In genomic region chr3:45171283-45171682, GRCh38 we compare ENCODE assay signal across 19 cellular contexts. TPM values are rescaled to one million over a fixed set of nuclear protein-coding genes. Genes with fewer than 3 reads are reported as not detected.
DNase-seq lines count a peak whose midpoint lies in the region; ATAC-seq, FAIRE-seq and TF ChIP-seq lines count a peak whose summit lies in the region.
"Had no signal": no experiment of that assay in that cellular context is flagged by ENCODE, and none has a peak within 500 bp of the region (broad histone marks: within the 10 kb centered on the region; RNA-seq: fewer than 3 reads in every experiment).

No MANE protein-coding gene starts in this region.

- H3K9ac ChIP-seq in K562 (ENCODE audit: insufficient read depth in 1 of 2, low read depth in 2 of 2, low read length in 2 of 2) (peak overlapping the region in 1 of 2 experiments; percentile 29; a peak in 1 of 4 replicates), mesenchymal stem cell (ENCODE audit: low read length) (no peak overlapping the region)

- FAIRE-seq in K562 (lab: Jason Lieb, UNC), result peak; percentile 11
- FAIRE-seq: GM19239 had no signal

- no peak overlapping the region for H3K4me2 ChIP-seq in K562 (ENCODE audit: insufficient read depth, low read length)
- H3K4me2 ChIP-seq in mesenchymal stem cell (ENCODE audit: low read length, poor library complexity, severe bottlenecking), result no peak overlapping the region

- no peak overlapping the region for H2BK120ac ChIP-seq in mesenchymal stem cell (ENCODE audit: low read depth, low read length)

- peaks cover 4% of the 10 kb centered on the region for H3K9me1 ChIP-seq in K562 (ENCODE audit: control insufficient read depth, insufficient read depth, low read length)

- ATAC-seq in K562, result peak; percentile 56
- no peak for ATAC-seq in GM19397 (IDR thresholded peaks at IDR 0.05; ENCODE audit: unreplicated experiment)

- no peak overlapping the region for H2BK5ac ChIP-seq in mesenchymal stem cell (ENCODE audit: low read depth, low read length, poor library complexity, severe bottlenecking)

- H3K18ac ChIP-seq in mesenchymal stem cell (ENCODE audit: low read depth in 1 of 2, low read length in 2 of 2), result peak overlapping the region in 1 of 2 experiments; percentile 11

- no peaks in the 10 kb centered on the region for H3K79me1 ChIP-seq in mesenchymal stem cell (replicated peaks; ENCODE audit: low read length, poor library complexity, severe bottlenecking)

- H3K4ac ChIP-seq in mesenchymal stem cell (ENCODE audit: low read depth in 1 of 2, low read length in 2 of 2), result peak overlapping the region in 1 of 2 experiments; percentile 13

- intact Hi-C loops in K562 (cut with micrococcal nuclease), result loop anchor here (1.0 to 2.0 kb wide), 4 partner anchors 35 to 131 kb away; no protein-coding TSS in a partner anchor

- no peak for DNase-seq in GM13977 (ENCODE audit: low spot score)
- peak; percentile 52 for DNase-seq in M059J (ENCODE audit: low read depth)
- peak in 1 of 4 experiments; percentile 67 for DNase-seq in K562 (ENCODE audit: extremely low read depth in 1 of 4, low spot score in 3 of 4)
- DNase-seq in mesenchymal stem cell, result no peak
- DNase-seq in GM13976 (ENCODE audit: low spot score), result no peak
- DNase-seq in hippocampal formation (lab: John Stamatoyannopoulos, UW), result no peak
- DNase-seq: ACHN; AML-193; COR-L47; EL; NCI-H1105 treated with DMSO at 0.1 percent for 48 hours; NCI-H1694 treated with DMSO at 0.1 percent for 48 hours; NCI-H446; NCI-H69; NK-92 treated with Interleukin-12 subunit alpha and Interleukin-12 subunit beta, amount 100 ng/mL, for 24 hours had no signal

- no peaks in the 10 kb centered on the region for H4K20me1 ChIP-seq in K562 (replicated peaks; ENCODE audit: control insufficient read depth, insufficient read depth, low read length)

- peak overlapping the region in 1 of 2 experiments; percentile 60 for H2BK12ac ChIP-seq in mesenchymal stem cell (ENCODE audit: low read length in 2 of 2)

- H2AK5ac ChIP-seq in mesenchymal stem cell (ENCODE audit: low read length, severe bottlenecking), result peak overlapping the region; percentile 23

- no peak for TF ChIP-seq POLR2A in K562 (conservative IDR thresholded peaks at IDR 0.05)

- no peak overlapping the region for H2BK15ac ChIP-seq in mesenchymal stem cell (ENCODE audit: low read depth, poor library complexity, severe bottlenecking)

- no TSS peak for BruUV-seq in K562 (replicated peaks; lab: Mats Ljungman, UMichigan)

- no peak overlapping the region for H3K14ac ChIP-seq in mesenchymal stem cell (ENCODE audit: low read length in 2 of 2)

- H3K79me2 ChIP-seq in K562 (ENCODE audit: control insufficient read depth, insufficient read depth, low read length), result no peaks in the 10 kb centered on the region

- H3K23ac ChIP-seq in mesenchymal stem cell (ENCODE audit: low read length in 2 of 2), result no peak overlapping the region

- 44% methylated on average over 4 of the region's 4 CpGs for WGBS in K562 (ENCODE audit: insufficient coverage, low coverage, missing lambda C conversion rate)
- whole genome bisulfite sequencing in mesenchymal stem cell, result 50% methylated on average over 2 of the region's 4 CpGs

- no peak overlapping the region for H3K4me3 ChIP-seq in K562
- H3K4me3 ChIP-seq in mesenchymal stem cell (ENCODE audit: insufficient read depth in 1 of 2, low read depth in 1 of 2, low read length in 2 of 2), result no peak overlapping the region
- H3K4me3 ChIP-seq: HAP-1 had no signal

- TF ChIP-seq CTCF in GM13977 (IDR thresholded peaks at IDR 0.05; ENCODE audit: extremely low read depth, insufficient read depth, missing control alignments) (peak; percentile 10), K562 (IDR thresholded peaks at IDR 0.05 in 2 of 3, conservative IDR thresholded peaks at IDR 0.05 in 1 of 3; ENCODE audit: insufficient read depth in 2 of 3, low read depth in 1 of 3, low read length in 3 of 3) (peak; percentile 61 to 77 (median 69)), GM13976 (IDR thresholded peaks at IDR 0.05; ENCODE audit: borderline replicate concordance, control extremely low read depth, extremely low read depth, insufficient read depth, missing control alignments) (no peak)

- TF ChIP-seq RAD21 in K562 (CRISPR knock-in tag; conservative IDR thresholded peaks at IDR 0.05 in 1 of 2, IDR thresholded peaks at IDR 0.05 in 1 of 2), result peak; percentile 64 to 87

- POLR2A ChIA-PET in K562 (lab: Yijun Ruan, JAX), result interaction anchor here (0.6 to 1.2 kb wide), 5 partner anchors 10 to 131 kb away, joined by 3 to 5 read pairs (median 4); no protein-coding TSS in a partner anchor

- peak overlapping the region; percentile 32 for H4K8ac ChIP-seq in mesenchymal stem cell (ENCODE audit: low read length)

- H2AFZ ChIP-seq in K562 (ENCODE audit: low read depth, low read length) (peak overlapping the region; percentile 67), mesenchymal stem cell (ENCODE audit: low read depth, low read length) (no peak overlapping the region)

- H4K91ac ChIP-seq in mesenchymal stem cell (ENCODE audit: low read length), result no peak overlapping the region

- H3K27ac ChIP-seq in K562 (ENCODE audit: extremely low read depth, low read depth, low read length) (no peak overlapping the region), mesenchymal stem cell (ENCODE audit: low read length, poor library complexity, severe bottlenecking) (no peak overlapping the region)

- TF ChIP-seq EP300 in K562 (IDR thresholded peaks at IDR 0.05; ENCODE audit: low read length), result no peak

- in situ Hi-C loops in GM13977 (cut with MboI; ENCODE audit: low pct_unique_long_range_greater_than_20kb, low sequenced_read_pairs, unreplicated experiment), result no loop called here
- in situ Hi-C loops in K562 (cut with MboI), result no loop called here
- in situ Hi-C loops in GM13976 (cut with MboI; ENCODE audit: low sequenced_read_pairs, unreplicated experiment), result no loop called here

- no peaks in the 10 kb centered on the region for H3K27me3 ChIP-seq in K562 (ENCODE audit: control insufficient read depth in 2 of 2, insufficient read depth in 2 of 2, low read length in 2 of 2)
- no peaks in the 10 kb centered on the region for H3K27me3 ChIP-seq in mesenchymal stem cell (ENCODE audit: control insufficient read depth in 1 of 2, insufficient read depth in 1 of 2, low read length in 2 of 2)

- no peaks in the 10 kb centered on the region for H3K36me3 ChIP-seq in K562 (ENCODE audit: control insufficient read depth, insufficient read depth, low read length)
- H3K36me3 ChIP-seq in mesenchymal stem cell (ENCODE audit: control insufficient read depth in 1 of 2, insufficient read depth in 2 of 2, low read depth in 1 of 2, low read length in 2 of 2), result no peaks in the 10 kb centered on the region
- H3K36me3 ChIP-seq: HAP-1 had no signal

- peaks cover 9 to 51% of the 10 kb centered on the region in 2 experiments for H3K4me1 ChIP-seq in K562 (replicated peaks in 1 of 2; ENCODE audit: control insufficient read depth in 2 of 2, insufficient read depth in 2 of 2, low read length in 2 of 2)
- H3K4me1 ChIP-seq in mesenchymal stem cell (ENCODE audit: control insufficient read depth, insufficient read depth, low read depth, low read length), result peaks cover 12% of the 10 kb centered on the region

- CTCF ChIA-PET in K562 (lab: Yijun Ruan, JAX; ENCODE audit: low intra/inter-chr PET ratio), result interaction anchor here (0.7 to 2.2 kb wide), 4 partner anchors 128 to 134 kb away, joined by 4 to 20 read pairs (median 12); no protein-coding TSS in a partner anchor

- peaks cover 2% of the 10 kb centered on the region for H3K9me3 ChIP-seq in K562 (replicated peaks; ENCODE audit: control insufficient read depth, insufficient read depth, low read depth, low read length)
- no peaks in the 10 kb centered on the region for H3K9me3 ChIP-seq in mesenchymal stem cell (ENCODE audit: control insufficient read depth, low read length)
- H3K9me3 ChIP-seq: HAP-1 had no signal

RNA-seq across cellular contexts. Expression of gene CDCP1, which starts 25.1 kb away (rescaled TPM):
- total RNA-seq in M059J (2014; rRNA removed; shearing (Covaris generic)), result 23.7 and 33.5 TPM in 2 replicates
- 51.7 and 78.6 TPM in 2 replicates for total RNA-seq in K562 (2011; cell fraction: chromatin; rRNA removed; ENCODE audit: low replicate concordance)
- total RNA-seq in K562 (2011; cell fraction: nucleolus; rRNA removed), result 37.6 and 51.9 TPM in 2 replicates
- total RNA-seq in K562 (2011; cell fraction: nucleoplasm; rRNA removed), result 53.8 and 71.8 TPM in 2 replicates
- total RNA-seq in K562 (2014; rRNA removed) (5.2 and 6.4 TPM in 2 replicates), K562 (2014; rRNA removed; fragmentation: Illumina TruSeq; extraction: Trizol) (5.5 and 6.5 TPM in 2 replicates), K562 (2015; rRNA removed; fragmentation: Illumina TruSeq; extraction: Trizol) (5.0 and 5.1 TPM in 2 replicates), K562 (2021) (13.9 and 16.4 TPM in 2 replicates)
- polyA plus RNA-seq in K562 (2011; rRNA removed) (13.9 and 14.5 TPM in 2 replicates), K562 (2014; fragmentation: Illumina TruSeq; extraction: Trizol) (9.8 and 11.2 TPM in 2 replicates), K562 (2014; fragmentation: Nextera tagmentation; extraction: Ambion mirVana) (1 to 10 TPM; 3.9 to 4.8 TPM), K562 (2014; rRNA removed) (5.1 and 6.0 TPM in 2 replicates)
- 15.2 and 15.5 TPM in 2 replicates for polyA plus RNA-seq in K562 (2011; cell fraction: cytosol; rRNA removed)
- polyA plus RNA-seq in K562 (2011; cell fraction: nucleus; rRNA removed), result 13.1 and 19.9 TPM in 2 replicates
- polyA plus RNA-seq in K562 (2012), result 10.4 and 16.8 TPM in 2 replicates
- 18.4 and 20.2 TPM in 2 replicates for polyA minus RNA-seq in K562 (2011; rRNA and poly(A)+ RNA removed)
- polyA minus RNA-seq in K562 (2011; cell fraction: cytosol; rRNA and poly(A)+ RNA removed), result 19.9 and 20.8 TPM in 2 replicates
- polyA minus RNA-seq in K562 (2011; cell fraction: nucleus; rRNA and poly(A)+ RNA removed), result 7.9 and 14.8 TPM in 2 replicates
- 71.6 TPM for polyA plus RNA-seq in mesenchymal stem cell (2013, experiment 1 of 2)
- polyA plus RNA-seq in mesenchymal stem cell (2013, experiment 2 of 2), result 71.5 TPM
- polyA plus RNA-seq: IgD-negative memory B cell had no signal

RNA-seq across cellular contexts. Expression of gene TMEM158, which starts 54.8 kb away (rescaled TPM):
- 191 and 272 TPM in 2 replicates for total RNA-seq in M059J (2014; rRNA removed; shearing (Covaris generic))
- 17.6 and 30.8 TPM in 2 replicates for total RNA-seq in K562 (2011; cell fraction: chromatin; rRNA removed; ENCODE audit: low replicate concordance)
- total RNA-seq in K562 (2011; cell fraction: nucleolus; rRNA removed), result 39.3 and 69.5 TPM in 2 replicates
- total RNA-seq in K562 (2011; cell fraction: nucleoplasm; rRNA removed), result 34.5 and 58.6 TPM in 2 replicates
- 23.6 and 24.7 TPM in 2 replicates for total RNA-seq in K562 (2014; rRNA removed)
- total RNA-seq in K562 (2014; rRNA removed; fragmentation: Illumina TruSeq; extraction: Trizol), result 6.8 and 9.5 TPM in 2 replicates
- 3.7 and 4.1 TPM in 2 replicates for total RNA-seq in K562 (2015; rRNA removed; fragmentation: Illumina TruSeq; extraction: Trizol)
- 33.2 and 46.5 TPM in 2 replicates for total RNA-seq in K562 (2021)
- polyA plus RNA-seq in K562 (2011; rRNA removed), result 17.0 and 32.4 TPM in 2 replicates
- 23.8 and 166 TPM in 2 replicates for polyA plus RNA-seq in K562 (2011; cell fraction: cytosol; rRNA removed)
- 20.8 and 52.4 TPM in 2 replicates for polyA plus RNA-seq in K562 (2011; cell fraction: nucleus; rRNA removed)
- polyA plus RNA-seq in K562 (2012), result 15.6 and 28.2 TPM in 2 replicates
- 8.4 and 12.6 TPM in 2 replicates for polyA plus RNA-seq in K562 (2014; fragmentation: Illumina TruSeq; extraction: Trizol)
- polyA plus RNA-seq in K562 (2014; fragmentation: Nextera tagmentation; extraction: Ambion mirVana), result 1 to 10 TPM; 2.2 to 2.6 TPM
- 18.9 and 24.6 TPM in 2 replicates for polyA plus RNA-seq in K562 (2014; rRNA removed)
- polyA minus RNA-seq in K562 (2011; rRNA and poly(A)+ RNA removed), result 5.0 and 12.8 TPM in 2 replicates
- polyA minus RNA-seq in K562 (2011; cell fraction: cytosol; rRNA and poly(A)+ RNA removed), result 36.2 and 47.6 TPM in 2 replicates
- 8.7 and 12.8 TPM in 2 replicates for polyA minus RNA-seq in K562 (2011; cell fraction: nucleus; rRNA and poly(A)+ RNA removed)
- 142 TPM for polyA plus RNA-seq in mesenchymal stem cell (2013, experiment 1 of 2)
- 144 TPM for polyA plus RNA-seq in mesenchymal stem cell (2013, experiment 2 of 2)
- polyA plus RNA-seq: IgD-negative memory B cell had no signal
